1 cellular context compared by ENCODE assay signal in the genomic region with DNA sequence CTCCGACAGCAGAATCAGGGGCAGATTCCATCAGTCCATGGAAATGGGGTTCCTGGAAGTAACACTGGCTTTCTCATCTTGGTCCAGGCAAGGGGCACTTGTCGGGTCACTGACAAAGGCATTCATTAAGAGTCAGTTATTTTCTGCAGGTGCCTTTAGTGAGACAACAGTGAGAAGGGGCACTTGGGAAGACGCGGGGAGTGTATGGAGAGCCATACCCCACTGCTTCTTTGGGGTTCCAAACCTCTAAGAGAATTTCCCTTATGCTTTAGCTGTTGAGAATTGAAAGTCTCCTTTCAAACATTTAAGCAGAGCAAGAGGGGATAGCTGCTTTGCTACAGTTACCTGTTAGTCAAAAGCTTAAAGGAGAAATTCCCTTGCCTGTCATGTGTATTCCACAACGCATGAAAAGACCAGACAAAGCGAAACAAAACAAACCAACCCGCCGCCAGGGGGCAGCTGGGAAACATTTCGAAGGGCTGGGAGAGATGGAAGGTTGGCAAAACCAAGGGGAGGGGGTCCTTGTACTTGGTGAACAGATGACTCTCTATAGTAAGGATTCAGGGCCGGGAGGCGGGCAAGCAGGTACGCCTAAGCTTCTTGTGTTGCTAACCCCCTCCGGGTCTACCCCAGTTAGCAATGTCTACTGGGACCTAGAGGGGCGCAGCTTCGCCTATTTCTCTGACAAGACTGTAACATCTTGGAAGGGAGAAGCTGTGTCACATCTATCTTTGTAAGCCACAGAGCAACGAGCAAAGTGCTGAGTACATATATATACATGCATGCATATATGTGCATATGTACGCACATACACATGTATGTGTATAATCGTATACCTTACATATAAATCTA.
A peak's percentile ranks its signal among the peaks of the same experiment; 100 is the strongest.
TF ChIP-seq lines count a peak whose summit lies in the region.

No MANE protein-coding gene starts in this region.

TF ChIP-seq in K562, 482 proteins besides CTCF, POLR2A, EP300 and RAD21 (continued from another document):
- TF ChIP-seq KLF16 (IDR thresholded peaks at IDR 0.05), result 0 out of 2 replicates have a peak, but pooled peaks have one; percentile 24
- no peak for TF ChIP-seq SREBF1 (IDR thresholded peaks at IDR 0.05; ENCODE audit: borderline replicate concordance, low read depth, low read length)
